8 cellular contexts compared by ENCODE assay signal in the genomic region with DNA sequence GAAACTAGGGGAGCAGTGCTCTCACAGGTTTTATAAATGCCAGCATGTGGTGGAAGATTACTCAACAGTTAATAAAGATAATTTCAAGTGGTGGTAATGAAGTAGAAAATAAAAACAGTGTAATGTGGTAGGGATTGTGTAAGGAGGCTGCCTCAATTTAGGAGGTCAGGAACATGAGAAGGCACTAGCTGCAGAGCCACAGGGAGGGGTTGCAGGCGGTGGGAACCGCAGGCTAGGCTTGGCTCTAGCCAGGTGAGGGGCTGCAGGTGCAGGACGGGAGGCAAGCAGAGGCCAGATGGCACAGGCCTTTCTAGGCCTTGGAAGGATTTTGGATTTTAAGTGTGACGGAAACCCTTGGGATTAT. TPM values are rescaled to one million over a fixed set of nuclear protein-coding genes. Genes with fewer than 3 reads are reported as not detected.
DNase-seq lines count a peak whose midpoint lies in the region; ATAC-seq and TF ChIP-seq lines count a peak whose summit lies in the region.

No MANE protein-coding gene starts in this region.

- ATAC-seq in GM21526 (IDR thresholded peaks at IDR 0.05; ENCODE audit: low FRiP score, unreplicated experiment) (peak; percentile 22), sciatic nerve (peak; percentile 16)

- peaks cover 5% of the 10 kb centered on the region for H3K9me3 Mint-ChIP-seq in activated T-helper 2 cell treated with anti-CD3 and anti-CD28 coated beads, Interferon-gamma antibody, Interleukin-2, Interleukin-4, amounts not matched to agents 10 μg/mL and 5 μg/mL and 100 μg/mL, durations not matched to agents 14 hours and 24 hours and 36 hours

- no peaks in the 10 kb centered on the region for H3K9me3 ChIP-seq in right atrium auricular region

- DNase-seq in ELF-1 (ENCODE audit: low read depth, low spot score) (peak; percentile 38), NB4 (ENCODE audit: low read depth) (peak; percentile 40), right atrium auricular region (ENCODE audit: low spot score) (no peak), sciatic nerve (ENCODE audit: low spot score) (peak; percentile 59), HT-29 (ENCODE audit: low spot score) (no peak), KG1 (lab: John Stamatoyannopoulos, UW) (no peak)
- no peak for DNase-seq in activated T-helper 2 cell treated with anti-CD3 and anti-CD28 coated beads, Interferon-gamma antibody, Interleukin-2, Interleukin-4, amounts not matched to agents 10 μg/mL and 5 μg/mL and 100 μg/mL, durations not matched to agents 14 hours and 24 hours and 36 hours (ENCODE audit: low spot score)

- H3K36me3 ChIP-seq in right atrium auricular region: no peaks in the 10 kb centered on the region

- no peaks in the 10 kb centered on the region for H3K27me3 ChIP-seq in right atrium auricular region

- intact Hi-C loops in activated T-helper 2 cell treated with anti-CD3 and anti-CD28 coated beads, Interferon-gamma antibody, Interleukin-2, Interleukin-4, amounts not matched to agents 10 μg/mL and 5 μg/mL and 100 μg/mL, durations not matched to agents 14 hours and 24 hours and 36 hours (cut with micrococcal nuclease): no loop called here
- intact Hi-C loops in sciatic nerve (cut with DNase I): no loop called here

- H3K4me3 Mint-ChIP-seq in activated T-helper 2 cell treated with anti-CD3 and anti-CD28 coated beads, Interferon-gamma antibody, Interleukin-2, Interleukin-4, amounts not matched to agents 10 μg/mL and 5 μg/mL and 100 μg/mL, durations not matched to agents 14 hours and 24 hours and 36 hours (ENCODE audit: low read depth): peak overlapping the region; percentile 99

- TF ChIP-seq CTCF in NB4 (IDR thresholded peaks at IDR 0.05; ENCODE audit: low read depth, low read length) (no peak), right atrium auricular region (IDR thresholded peaks at IDR 0.05) (no peak)

- TF ChIP-seq POLR2A in NB4 (IDR thresholded peaks at IDR 0.05; ENCODE audit: extremely low read depth, insufficient read length): no peak

- H3K4me1 ChIP-seq in right atrium auricular region: peaks cover 0 to 41% of the 10 kb centered on the region in 2 donors

- peaks cover 45% of the 10 kb centered on the region for H3K36me3 Mint-ChIP-seq in activated T-helper 2 cell treated with anti-CD3 and anti-CD28 coated beads, Interferon-gamma antibody, Interleukin-2, Interleukin-4, amounts not matched to agents 10 μg/mL and 5 μg/mL and 100 μg/mL, durations not matched to agents 14 hours and 24 hours and 36 hours (ENCODE audit: low read depth)

- H3K27ac Mint-ChIP-seq in activated T-helper 2 cell treated with anti-CD3 and anti-CD28 coated beads, Interferon-gamma antibody, Interleukin-2, Interleukin-4, amounts not matched to agents 10 μg/mL and 5 μg/mL and 100 μg/mL, durations not matched to agents 14 hours and 24 hours and 36 hours: peak overlapping the region; percentile 100

- H3K27ac ChIP-seq in right atrium auricular region: peak overlapping the region; percentile 89 to 95

- H3K27me3 Mint-ChIP-seq in activated T-helper 2 cell treated with anti-CD3 and anti-CD28 coated beads, Interferon-gamma antibody, Interleukin-2, Interleukin-4, amounts not matched to agents 10 μg/mL and 5 μg/mL and 100 μg/mL, durations not matched to agents 14 hours and 24 hours and 36 hours (ENCODE audit: low read depth): no peaks in the 10 kb centered on the region

- H3K4me1 Mint-ChIP-seq in activated T-helper 2 cell treated with anti-CD3 and anti-CD28 coated beads, Interferon-gamma antibody, Interleukin-2, Interleukin-4, amounts not matched to agents 10 μg/mL and 5 μg/mL and 100 μg/mL, durations not matched to agents 14 hours and 24 hours and 36 hours (ENCODE audit: low read depth): peaks cover 28% of the 10 kb centered on the region

- H3K4me3 ChIP-seq in NB4 (ENCODE audit: low read depth, low read length) (peak overlapping the region; percentile 86), right atrium auricular region (peak overlapping the region; percentile 76 to 85)

RNA-seq across cellular contexts. Expression of gene METTL25, which starts 0.8 kb away (rescaled TPM):
- 6.9 and 7.3 TPM in 2 replicates for total RNA-seq in activated T-helper 2 cell treated with anti-CD3 and anti-CD28 coated beads, Interferon-gamma antibody, Interleukin-2, Interleukin-4, amounts not matched to agents 10 μg/mL and 5 μg/mL and 100 μg/mL, durations not matched to agents 14 hours and 24 hours and 36 hours
- total RNA-seq in right atrium auricular region (10 to 100 TPM; 16.3 to 20.6 TPM), sciatic nerve (21.9 TPM)
- total RNA-seq in HT-29 (2014; rRNA removed; shearing (Covaris generic)): 4.4 and 8.0 TPM in 2 replicates

RNA-seq across cellular contexts. Expression of gene CCDC59, which starts 0.9 kb away (rescaled TPM):
- total RNA-seq in activated T-helper 2 cell treated with anti-CD3 and anti-CD28 coated beads, Interferon-gamma antibody, Interleukin-2, Interleukin-4, amounts not matched to agents 10 μg/mL and 5 μg/mL and 100 μg/mL, durations not matched to agents 14 hours and 24 hours and 36 hours: 84.1 and 84.5 TPM in 2 replicates
- 10 to 100 TPM; 36.6 to 41.8 TPM for total RNA-seq in right atrium auricular region
- 34.4 TPM for total RNA-seq in sciatic nerve
- total RNA-seq in HT-29 (2014; rRNA removed; shearing (Covaris generic)): 29.4 and 40.8 TPM in 2 replicates

Comparison
In these comparisons a context has a peak if more than half of its experiments do, and no peak if none do; other contexts are left out.
1. DNase-seq: peak in ELF-1 (single experiment), NB4 (single experiment) and sciatic nerve (single experiment); none in activated T-helper 2 cell treated with anti-CD3 and anti-CD28 coated beads, Interferon-gamma antibody, Interleukin-2, Interleukin-4, amounts not matched to agents 10 μg/mL and 5 μg/mL and 100 μg/mL, durations not matched to agents 14 hours and 24 hours and 36 hours (single experiment), right atrium auricular region (single experiment), HT-29 (single experiment) and KG1 (single experiment).